8 cellular contexts compared by ENCODE assay signal in genomic region chr9:135961277-135961705, GRCh38. TPM values are rescaled to one million over a fixed set of nuclear protein-coding genes. Genes with fewer than 3 reads are reported as not detected.
DNase-seq lines count a peak whose midpoint lies in the region; ATAC-seq and TF ChIP-seq lines count a peak whose summit lies in the region.

UBAC1 (minus strand) TSS chr9:135961373; CDS start chr9:135961162, 211 bp downstream.

- H3K27me3 ChIP-seq in PC-9 (ENCODE audit: insufficient read depth, low read depth) (no peaks in the 10 kb centered on the region), esophagus (ENCODE audit: control insufficient read depth in 1 of 2, insufficient read depth in 2 of 2, low read length in 2 of 2) (no peaks in the 10 kb centered on the region), mucosa of stomach (ENCODE audit: control insufficient read depth, insufficient read depth, low read length) (no peaks in the 10 kb centered on the region)

- H3K4me3 ChIP-seq in PC-9: peak within 1 kb of the TSS; percentile 47; the same call in 1 of the 2 replicates
- H3K4me3 ChIP-seq in esophagus (ENCODE audit: low read depth in 1 of 2, low read length in 2 of 2): peak within 1 kb of the TSS; percentile 79 to 84
- peak within 1 kb of the TSS; percentile 63 for H3K4me3 ChIP-seq in mucosa of stomach (ENCODE audit: low read length)

- H3K4me1 ChIP-seq in PC-9 (replicated peaks; ENCODE audit: insufficient read depth) (no peaks in the 10 kb centered on the region), esophagus (ENCODE audit: control insufficient read depth in 2 of 2, insufficient read depth in 2 of 2, low read length in 1 of 2) (peaks cover 0 to 4% of the 10 kb centered on the region in 2 donors), mucosa of stomach (ENCODE audit: control insufficient read depth, insufficient read depth, low read length) (peaks cover 13% of the 10 kb centered on the region)

- CTCF ChIA-PET in PC-9 (lab: Charles Lee): no interaction called here

- H3K4me1 Mint-ChIP-seq in activated T-cell treated with anti-CD3 and anti-CD28 coated beads, Interleukin-2, amount 50 U/mL, for 24 hours (ENCODE audit: low read depth): peaks cover 39% of the 10 kb centered on the region

- H3K27ac ChIP-seq in PC-9 (no peak within 1 kb of the TSS), esophagus (ENCODE audit: low read depth in 2 of 2, low read length in 1 of 2) (peak within 1 kb of the TSS; percentile 84 to 91)

- H3K36me3 ChIP-seq in PC-9 (ENCODE audit: low read depth) (no peaks in the 10 kb centered on the region), esophagus (ENCODE audit: control insufficient read depth in 2 of 2, insufficient read depth in 2 of 2, low read length in 1 of 2) (peaks cover 0 to 3% of the 10 kb centered on the region in 2 donors), mucosa of stomach (ENCODE audit: control insufficient read depth, insufficient read depth, low read length) (no peaks in the 10 kb centered on the region)

- H3K27me3 Mint-ChIP-seq in activated T-cell treated with anti-CD3 and anti-CD28 coated beads, Interleukin-2, amount 50 U/mL, for 24 hours: no peaks in the 10 kb centered on the region

- no peaks in the 10 kb centered on the region for H3K79me2 ChIP-seq in PC-9 (ENCODE audit: low read depth)

- intact Hi-C loops in PC-9 (cut with micrococcal nuclease; ENCODE audit: unreplicated experiment): loop anchor here (10.0 kb wide), 1 partner anchor 324 kb away; no protein-coding TSS in a partner anchor

- no peaks in the 10 kb centered on the region for H3K9me2 ChIP-seq in PC-9 (ENCODE audit: insufficient read depth)

- H3K4me3 Mint-ChIP-seq in activated T-cell treated with anti-CD3 and anti-CD28 coated beads, Interleukin-2, amount 50 U/mL, for 24 hours: peak within 1 kb of the TSS; percentile 89

- peak within 1 kb of the TSS; percentile 78 for H3K9ac ChIP-seq in mucosa of stomach (ENCODE audit: low read length)

- H3K9me3 ChIP-seq in PC-9 (ENCODE audit: insufficient read depth, low read depth): no peaks in the 10 kb centered on the region
- H3K9me3 ChIP-seq in esophagus (ENCODE audit: control insufficient read depth in 2 of 2, insufficient read depth in 1 of 2, low read depth in 1 of 2, low read length in 1 of 2): no peaks in the 10 kb centered on the region
- H3K9me3 ChIP-seq in mucosa of stomach (ENCODE audit: control insufficient read depth, low read length): no peaks in the 10 kb centered on the region

- peak; percentile 85 for DNase-seq in DMS114 treated with DMSO at 0.1 percent for 48 hours (lab: John Stamatoyannopoulos, UW; ENCODE audit: unreplicated experiment)
- DNase-seq in KG1 (lab: John Stamatoyannopoulos, UW): peak; percentile 90
- DNase-seq in PC-9: peak; percentile 64 to 87
- DNase-seq in activated T-cell treated with anti-CD3 and anti-CD28 coated beads, Interleukin-2, amount 50 U/mL, for 24 hours: peak; percentile 97
- peak; percentile 95 for DNase-seq in stimulated activated CD8-positive, alpha-beta memory T cell treated with anti-CD3 and anti-CD28 coated beads, Interleukin-4, amount 100 ng/mL, for 48 hours

- ATAC-seq in GM21723 (IDR thresholded peaks at IDR 0.05; ENCODE audit: unreplicated experiment): peak; percentile 89

- BruUV-seq in PC-9 (replicated peaks; lab: Mats Ljungman, UMichigan): no TSS peak

- H3K36me3 Mint-ChIP-seq in activated T-cell treated with anti-CD3 and anti-CD28 coated beads, Interleukin-2, amount 50 U/mL, for 24 hours (ENCODE audit: low read depth): peaks cover 14% of the 10 kb centered on the region

- no peaks in the 10 kb centered on the region for H3K9me3 Mint-ChIP-seq in activated T-cell treated with anti-CD3 and anti-CD28 coated beads, Interleukin-2, amount 50 U/mL, for 24 hours

- H2AFZ ChIP-seq in PC-9: no peak within 1 kb of the TSS

- POLR2A ChIA-PET in PC-9 (lab: Charles Lee; ENCODE audit: unreplicated experiment): no interaction called here

- no peaks in the 10 kb centered on the region for H4K20me1 ChIP-seq in PC-9 (ENCODE audit: insufficient read depth)

- TF ChIP-seq CTCF in PC-9 (conservative IDR thresholded peaks at IDR 0.05): no peak

- peak within 1 kb of the TSS; percentile 66 for H3K4me2 ChIP-seq in PC-9

- peak within 1 kb of the TSS; percentile 84 for H3K27ac Mint-ChIP-seq in activated T-cell treated with anti-CD3 and anti-CD28 coated beads, Interleukin-2, amount 50 U/mL, for 24 hours

- 0% methylated on average over 47 to 53 of the region's 53 CpGs for WGBS in esophagus, 2 donors

- H3F3A ChIP-seq in PC-9 (ENCODE audit: insufficient read depth, low read depth): no peaks in the 10 kb centered on the region

RNA-seq across cellular contexts. Expression of gene UBAC1, which starts in this region (rescaled TPM):
- total RNA-seq in PC-9 (2021): 27.6 and 37.1 TPM in 2 replicates
- 10 to 100 TPM; 40.7 to 43.4 TPM for polyA plus RNA-seq in esophagus
